8 cellular contexts compared by ENCODE assay signal in genomic region chr15:41661529-41662225, GRCh38. TPM values are rescaled to one million over a fixed set of nuclear protein-coding genes. Genes with fewer than 3 reads are reported as not detected.
DNase-seq lines count a peak whose midpoint lies in the region; ATAC-seq, FAIRE-seq and TF ChIP-seq lines count a peak whose summit lies in the region.

No MANE protein-coding gene starts in this region.

- H3K9me3 ChIP-seq in skeletal muscle tissue (ENCODE audit: control insufficient read depth in 3 of 3, low read length in 3 of 3): no peaks in the 10 kb centered on the region

- H3K36me3 Mint-ChIP-seq in activated B cell treated with CpG ODN at 0.5 μM for 24 hours (ENCODE audit: low read depth): peaks cover 8% of the 10 kb centered on the region

- H3K4me3 ChIP-seq in HFF-Myc (replicated peaks; ENCODE audit: low read depth, low read length) (peak overlapping the region; percentile 57), bronchial epithelial cell (ENCODE audit: low read depth, low read length) (peak overlapping the region; percentile 38), skeletal muscle tissue (ENCODE audit: low read length in 3 of 3) (peak overlapping the region; percentile 74 to 82 (median 80))

- no peak for FAIRE-seq in bronchial epithelial cell (lab: Jason Lieb, UNC)

- peak overlapping the region; percentile 72 for H3K27ac ChIP-seq in skeletal muscle tissue (ENCODE audit: low read depth, low read length)

- peak overlapping the region; percentile 91 for H3K27ac Mint-ChIP-seq in activated B cell treated with CpG ODN at 0.5 μM for 24 hours

- intact Hi-C loops in activated B cell treated with CpG ODN at 0.5 μM for 24 hours (cut with micrococcal nuclease): loop anchor here (1.0 to 10.0 kb wide), 7 partner anchors 35 to 757 kb away; partner anchors contain the start of genes GANC, INO80, JMJD7 and NUSAP1

- H3K27me3 ChIP-seq in bronchial epithelial cell (ENCODE audit: control insufficient read depth, insufficient read depth, low read length) (no peaks in the 10 kb centered on the region), skeletal muscle tissue (ENCODE audit: control insufficient read depth in 3 of 3, insufficient read depth in 3 of 3, low read length in 3 of 3) (no peaks in the 10 kb centered on the region)

- H3K9ac ChIP-seq in skeletal muscle tissue (ENCODE audit: low read depth in 1 of 3, low read length in 3 of 3): peak overlapping the region; percentile 59 to 79 (median 71)

- peak; percentile 15 for ATAC-seq in activated B cell treated with CpG ODN at 0.5 μM for 24 hours (ENCODE audit: low read depth)
- ATAC-seq in GM19467 (IDR thresholded peaks at IDR 0.05; ENCODE audit: unreplicated experiment): no peak

- peaks cover 27 to 29% (median 28%) of the 10 kb centered on the region in 3 donors for H3K4me1 ChIP-seq in skeletal muscle tissue (ENCODE audit: control insufficient read depth in 3 of 3, insufficient read depth in 3 of 3, low read length in 3 of 3)

- CTCF ChIA-PET in activated B cell treated with CpG ODN at 0.5 μM for 24 hours (lab: Charles Lee): interaction anchor here (0.5 to 1.5 kb wide), 5 partner anchors 37 to 196 kb away, joined by 3 to 8 read pairs (median 4); no protein-coding TSS in a partner anchor

- no peaks in the 10 kb centered on the region for H3K27me3 Mint-ChIP-seq in activated B cell treated with CpG ODN at 0.5 μM for 24 hours

- H3K36me3 ChIP-seq in bronchial epithelial cell (ENCODE audit: control insufficient read depth, insufficient read depth, low read length): no peaks in the 10 kb centered on the region
- no peaks in the 10 kb centered on the region for H3K36me3 ChIP-seq in skeletal muscle tissue (ENCODE audit: control insufficient read depth in 3 of 3, insufficient read depth in 3 of 3, low read length in 3 of 3)

- peak overlapping the region; percentile 91 for H3K4me3 Mint-ChIP-seq in activated B cell treated with CpG ODN at 0.5 μM for 24 hours

- POLR2A ChIA-PET in activated B cell treated with CpG ODN at 0.5 μM for 24 hours (lab: Charles Lee): interaction anchor here (0.6 to 2.6 kb wide), 6 partner anchors 10 to 1354 kb away, joined by 4 to 21 read pairs (median 6); partner anchors contain the start of genes MAPKBP1 and PLCB2

- H3K9me3 Mint-ChIP-seq in activated B cell treated with CpG ODN at 0.5 μM for 24 hours: no peaks in the 10 kb centered on the region

- DNase-seq in COR-L47 (lab: John Stamatoyannopoulos, UW): peak; percentile 81
- peak; percentile 54 for DNase-seq in HFF-Myc (ENCODE audit: extremely low read depth, low read depth)
- DNase-seq in NCI-H2196 treated with DMSO at 0.1 percent for 48 hours (lab: John Stamatoyannopoulos, UW; ENCODE audit: unreplicated experiment): peak; percentile 25
- DNase-seq in activated B cell treated with CpG ODN at 0.5 μM for 24 hours: peak; percentile 64
- DNase-seq in bronchial epithelial cell (ENCODE audit: low read depth): peak; percentile 39
- DNase-seq in iPS-NIHi7 (ENCODE audit: extremely low spot score): peak; percentile 85

- TF ChIP-seq CTCF in HFF-Myc (IDR thresholded peaks at IDR 0.05; ENCODE audit: low read depth, low read length, missing control alignments): no peak
- no peak for TF ChIP-seq CTCF in activated B cell treated with CpG ODN at 0.5 μM for 24 hours (IDR thresholded peaks at IDR 0.05)
- TF ChIP-seq CTCF in bronchial epithelial cell (IDR thresholded peaks at IDR 0.05; ENCODE audit: insufficient read depth, low read length, severe bottlenecking): no peak

- peaks cover 56% of the 10 kb centered on the region for H3K4me1 Mint-ChIP-seq in activated B cell treated with CpG ODN at 0.5 μM for 24 hours

RNA-seq across cellular contexts. Expression of gene MGA, which starts 1.5 kb away (rescaled TPM):
- total RNA-seq in activated B cell treated with CpG ODN at 0.5 μM for 24 hours: 49.9 and 58.3 TPM in 2 replicates
- 21.1 and 24.0 TPM in 2 replicates for total RNA-seq in bronchial epithelial cell
- total RNA-seq in skeletal muscle tissue: 77.2 TPM

Comparison
In these comparisons a context has a peak if more than half of its experiments do, and no peak if none do; other contexts are left out.
1. DNase-seq: peak in every context shown above with its lines; median percentile 85 in iPS-NIHi7; 81 in COR-L47; 64 in activated B cell treated with CpG ODN at 0.5 μM for 24 hours; 54 in HFF-Myc; 39 in bronchial epithelial cell; 25 in NCI-H2196 treated with DMSO at 0.1 percent for 48 hours.